Comparison of ENCODE assay signal across 12 cellular contexts in genomic region chr10:112677689-112678088, GRCh38.
"Had no signal": no experiment of that assay in that cellular context is flagged by ENCODE, and none has a peak within 500 bp of the region (broad histone marks: within the 10 kb centered on the region; RNA-seq: fewer than 3 reads in every experiment).

No MANE protein-coding gene starts in this region.

- H3K27ac ChIP-seq: esophagus squamous epithelium, foreskin keratinocyte, right atrium auricular region, spleen, transverse colon had no signal

- H3K4me3 ChIP-seq: esophagus squamous epithelium, right atrium auricular region, spleen, transverse colon had no signal

- H3K9me3 ChIP-seq: esophagus squamous epithelium, right atrium auricular region, spleen, transverse colon had no signal

- H3K27ac Mint-ChIP-seq: activated naive CD8-positive, alpha-beta T cell; natural killer cell; stimulated activated naive B cell treated with anti-CD40 and anti-IgM and Interleukin-4, amounts not matched to agents 10 μg/mL and 1 μg/mL and 100 μg/mL, for 72 hours had no signal

- DNase-seq: activated CD4-positive, alpha-beta T cell treated with anti-CD3 and anti-CD28 coated beads, Interleukin-2, amount 50 U/mL, for 1 hour; activated T-cell treated with anti-CD3 and anti-CD28 coated beads for 4 hours; esophagus squamous epithelium; foreskin keratinocyte; left cardiac atrium; natural killer cell; spleen; stimulated activated CD4-positive, alpha-beta T cell treated with anti-CD3 and anti-CD28 coated beads, Interleukin-1b, Interleukin-23, amount 100 ng/mL, for 48 hours; stimulated activated naive B cell treated with anti-CD40 and anti-IgM and Interleukin-4, amounts not matched to agents 10 μg/mL and 1 μg/mL and 100 μg/mL, for 72 hours; transverse colon had no signal

- H3K4me3 Mint-ChIP-seq: activated naive CD8-positive, alpha-beta T cell; natural killer cell; stimulated activated naive B cell treated with anti-CD40 and anti-IgM and Interleukin-4, amounts not matched to agents 10 μg/mL and 1 μg/mL and 100 μg/mL, for 72 hours had no signal

- H3K27me3 Mint-ChIP-seq: activated naive CD8-positive, alpha-beta T cell; stimulated activated naive B cell treated with anti-CD40 and anti-IgM and Interleukin-4, amounts not matched to agents 10 μg/mL and 1 μg/mL and 100 μg/mL, for 72 hours had no signal

- H3K4me1 ChIP-seq: esophagus squamous epithelium, foreskin keratinocyte, right atrium auricular region, spleen, transverse colon had no signal

- H3K36me3 ChIP-seq: right atrium auricular region had no signal

- H3K36me3 Mint-ChIP-seq: natural killer cell had no signal

- ATAC-seq: foreskin keratinocyte; left cardiac atrium; natural killer cell; stimulated activated naive B cell treated with anti-CD40 and anti-IgM and Interleukin-4, amounts not matched to agents 10 μg/mL and 1 μg/mL and 100 μg/mL, for 72 hours had no signal

- H3K4me1 Mint-ChIP-seq: natural killer cell; stimulated activated naive B cell treated with anti-CD40 and anti-IgM and Interleukin-4, amounts not matched to agents 10 μg/mL and 1 μg/mL and 100 μg/mL, for 72 hours had no signal

- H3K27me3 ChIP-seq: esophagus squamous epithelium, foreskin keratinocyte, right atrium auricular region, spleen, transverse colon had no signal
